1 cellular context compared by ENCODE assay signal in genomic region chr11:68962527-68963250, GRCh38.
TF ChIP-seq lines count a peak whose summit lies in the region.

No MANE protein-coding gene starts in this region.

TF ChIP-seq in H1, 55 proteins besides CTCF, POLR2A, EP300 and RAD21:
- TF ChIP-seq KDM1A (IDR thresholded peaks at IDR 0.05; ENCODE audit: borderline replicate concordance, low read length) (no peak), TAF7 (optimal IDR thresholded peaks at IDR 0.05; ENCODE audit: borderline replicate concordance, low read depth, low read length) (no peak), ZNF274 (IDR thresholded peaks at IDR 0.05; ENCODE audit: borderline replicate concordance, extremely low read depth, low read length) (no peak), POLR2AphosphoS5 (IDR thresholded peaks at IDR 0.05; ENCODE audit: low read depth, low read length) (no peak), KDM5A (IDR thresholded peaks at IDR 0.05; ENCODE audit: low read length) (no peak), SRF (IDR thresholded peaks at IDR 0.05; ENCODE audit: low read depth, low read length) (no peak), USF2 (IDR thresholded peaks at IDR 0.05; ENCODE audit: low read length) (no peak), TAF1 (IDR thresholded peaks at IDR 0.05; ENCODE audit: low read depth, low read length) (no peak), RXRA (IDR thresholded peaks at IDR 0.05; ENCODE audit: insufficient read depth, low read depth, low read length) (no peak), NANOG (IDR thresholded peaks at IDR 0.05; ENCODE audit: insufficient read depth, low read depth, low read length, poor library complexity, severe bottlenecking) (no peak), ATF3 (IDR thresholded peaks at IDR 0.05; ENCODE audit: insufficient read depth, low read depth, low read length) (no peak), BACH1 (IDR thresholded peaks at IDR 0.05; ENCODE audit: low read length) (no peak), CBX8 (IDR thresholded peaks at IDR 0.05; ENCODE audit: borderline replicate concordance, low read depth, low read length) (no peak), GTF2F1 (IDR thresholded peaks at IDR 0.05; ENCODE audit: borderline replicate concordance, low read depth, low read length) (no peak), CEBPB (IDR thresholded peaks at IDR 0.05; ENCODE audit: low read depth, low read length) (no peak)
- TF ChIP-seq, protein P1, sequence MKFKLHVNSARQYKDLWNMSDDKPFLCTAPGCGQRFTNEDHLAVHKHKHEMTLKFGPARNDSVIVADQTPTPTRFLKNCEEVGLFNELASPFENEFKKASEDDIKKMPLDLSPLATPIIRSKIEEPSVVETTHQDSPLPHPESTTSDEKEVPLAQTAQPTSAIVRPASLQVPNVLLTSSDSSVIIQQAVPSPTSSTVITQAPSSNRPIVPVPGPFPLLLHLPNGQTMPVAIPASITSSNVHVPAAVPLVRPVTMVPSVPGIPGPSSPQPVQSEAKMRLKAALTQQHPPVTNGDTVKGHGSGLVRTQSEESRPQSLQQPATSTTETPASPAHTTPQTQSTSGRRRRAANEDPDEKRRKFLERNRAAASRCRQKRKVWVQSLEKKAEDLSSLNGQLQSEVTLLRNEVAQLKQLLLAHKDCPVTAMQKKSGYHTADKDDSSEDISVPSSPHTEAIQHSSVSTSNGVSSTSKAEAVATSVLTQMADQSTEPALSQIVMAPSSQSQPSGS (IDR thresholded peaks at IDR 0.05; ENCODE audit: low read length): no peak
